In genomic region chr7:71539615-71540014, GRCh38 we compare ENCODE assay signal across 36 cellular contexts.
"Had no signal": no experiment of that assay in that cellular context is flagged by ENCODE, and none has a peak within 500 bp of the region (broad histone marks: within the 10 kb centered on the region; RNA-seq: fewer than 3 reads in every experiment).

No MANE protein-coding gene starts in this region.

- H3K27ac Mint-ChIP-seq: activated naive CD4-positive, alpha-beta T cell treated with anti-CD3 and anti-CD28 coated beads for 36 hours; activated naive CD4-positive, alpha-beta T cell treated with anti-CD3 and anti-CD28 coated beads, Interleukin-2, amount 10 ng/mL, durations not matched to agents 7 days and 5 days; activated naive CD4-positive, alpha-beta T cell treated with anti-CD3 and anti-CD28 coated beads, Interleukin-2, amount 50 U/mL, for 24 hours; activated naive CD4-positive, alpha-beta T cell treated with anti-CD3 and anti-CD28 coated beads, Interleukin-2, amount 50 U/mL, for 72 hours; activated naive CD8-positive, alpha-beta T cell; activated naive CD8-positive, alpha-beta T cell treated with anti-CD3 and anti-CD28 coated beads for 36 hours; activated naive CD8-positive, alpha-beta T cell treated with anti-CD3 and anti-CD28 coated beads, Interleukin-2, amount 10 ng/mL, durations not matched to agents 7 days and 5 days; activated T-cell treated with anti-CD3 and anti-CD28 coated beads, Interleukin-2, amount 50 U/mL, for 24 hours; activated T-cell treated with anti-CD3 and anti-CD28 coated beads, Interleukin-2, amount 50 U/mL, for 72 hours; activated T-helper 1 cell treated with anti-CD3 and anti-CD28 coated beads, Interleukin-12 subunit alpha, Interleukin-12 subunit beta, Interleukin-2, Interleukin-4 antibody, amounts not matched to agents 30 ng/mL and 10 ng/mL and 1 ng/mL, durations not matched to agents 14 hours and 24 hours and 36 hours; activated T-helper 17 cell treated with anti-CD3 and anti-CD28 coated beads, Interleukin-2, amount 50 U/mL, for 72 hours; activated T-helper 2 cell treated with anti-CD3 and anti-CD28 coated beads, Interferon-gamma antibody, Interleukin-2, Interleukin-4, amounts not matched to agents 10 μg/mL and 5 μg/mL and 100 μg/mL, durations not matched to agents 14 hours and 24 hours and 36 hours; brain had no signal

- H3K36me3 Mint-ChIP-seq: activated naive CD4-positive, alpha-beta T cell treated with anti-CD3 and anti-CD28 coated beads, Interleukin-2, amount 10 ng/mL, durations not matched to agents 7 days and 5 days; activated naive CD4-positive, alpha-beta T cell treated with anti-CD3 and anti-CD28 coated beads, Interleukin-2, amount 50 U/mL, for 24 hours; activated naive CD4-positive, alpha-beta T cell treated with anti-CD3 and anti-CD28 coated beads, Interleukin-2, amount 50 U/mL, for 72 hours; activated naive CD8-positive, alpha-beta T cell; activated naive CD8-positive, alpha-beta T cell treated with anti-CD3 and anti-CD28 coated beads for 36 hours; activated naive CD8-positive, alpha-beta T cell treated with anti-CD3 and anti-CD28 coated beads, Interleukin-2, amount 10 ng/mL, durations not matched to agents 7 days and 5 days had no signal

- H3K4me3 Mint-ChIP-seq: activated naive CD4-positive, alpha-beta T cell treated with anti-CD3 and anti-CD28 coated beads for 36 hours; activated naive CD4-positive, alpha-beta T cell treated with anti-CD3 and anti-CD28 coated beads, Interleukin-2, amount 10 ng/mL, durations not matched to agents 7 days and 5 days; activated naive CD4-positive, alpha-beta T cell treated with anti-CD3 and anti-CD28 coated beads, Interleukin-2, amount 50 U/mL, for 24 hours; activated naive CD8-positive, alpha-beta T cell; activated naive CD8-positive, alpha-beta T cell treated with anti-CD3 and anti-CD28 coated beads for 36 hours; activated naive CD8-positive, alpha-beta T cell treated with anti-CD3 and anti-CD28 coated beads, Interleukin-2, amount 10 ng/mL, durations not matched to agents 7 days and 5 days; activated T-cell treated with anti-CD3 and anti-CD28 coated beads, Interleukin-2, amount 50 U/mL, for 24 hours; activated T-cell treated with anti-CD3 and anti-CD28 coated beads, Interleukin-2, amount 50 U/mL, for 4 hours; activated T-cell treated with anti-CD3 and anti-CD28 coated beads, Interleukin-2, amount 50 U/mL, for 72 hours; activated T-helper 1 cell treated with anti-CD3 and anti-CD28 coated beads, Interleukin-12 subunit alpha, Interleukin-12 subunit beta, Interleukin-2, Interleukin-4 antibody, amounts not matched to agents 30 ng/mL and 10 ng/mL and 1 ng/mL, durations not matched to agents 14 hours and 24 hours and 36 hours; activated T-helper 17 cell treated with anti-CD3 and anti-CD28 coated beads, Interleukin-2, amount 50 U/mL, for 72 hours; brain; central memory CD8-positive, alpha-beta T cell had no signal

- H3K4me1 Mint-ChIP-seq: activated naive CD4-positive, alpha-beta T cell treated with anti-CD3 and anti-CD28 coated beads, Interleukin-2, amount 10 ng/mL, durations not matched to agents 7 days and 5 days; activated naive CD4-positive, alpha-beta T cell treated with anti-CD3 and anti-CD28 coated beads, Interleukin-2, amount 50 U/mL, for 24 hours; activated naive CD8-positive, alpha-beta T cell treated with anti-CD3 and anti-CD28 coated beads for 36 hours; activated naive CD8-positive, alpha-beta T cell treated with anti-CD3 and anti-CD28 coated beads, Interleukin-2, amount 10 ng/mL, durations not matched to agents 7 days and 5 days; activated T-helper 17 cell treated with anti-CD3 and anti-CD28 coated beads, Interleukin-2, amount 50 U/mL, for 72 hours; central memory CD8-positive, alpha-beta T cell had no signal

- DNase-seq: activated effector memory CD4-positive, alpha-beta T cell treated with anti-CD3 and anti-CD28 coated beads, Interleukin-2, amount 50 U/mL, for 16 hours; activated effector memory CD4-positive, alpha-beta T cell treated with Interleukin-2 at 50 U/mL for 16 hours; activated gamma-delta T cell; activated gamma-delta T cell treated with Interleukin-2 at 50 U/mL for 16 hours; activated naive CD4-positive, alpha-beta T cell; activated naive CD4-positive, alpha-beta T cell treated with anti-CD3 and anti-CD28 coated beads for 36 hours; activated naive CD4-positive, alpha-beta T cell treated with anti-CD3 and anti-CD28 coated beads, Interleukin-2, amount 10 ng/mL, durations not matched to agents 7 days and 5 days; activated naive CD4-positive, alpha-beta T cell treated with anti-CD3 and anti-CD28 coated beads, Interleukin-2, amount 50 U/mL, for 16 hours; activated naive CD4-positive, alpha-beta T cell treated with Interleukin-2 at 50 U/mL for 16 hours; activated naive CD8-positive, alpha-beta T cell treated with anti-CD3 and anti-CD28 coated beads for 36 hours; activated naive CD8-positive, alpha-beta T cell treated with anti-CD3 and anti-CD28 coated beads, Interleukin-2, amount 10 ng/mL, durations not matched to agents 7 days and 5 days; activated T-cell treated with anti-CD3 and anti-CD28 coated beads, Interleukin-2, amount 50 U/mL, for 1 hour; activated T-cell treated with anti-CD3 and anti-CD28 coated beads, Interleukin-2, amount 50 U/mL, for 24 hours; activated T-cell treated with anti-CD3 and anti-CD28 coated beads, Interleukin-2, amount 50 U/mL, for 4 hours; activated T-cell treated with anti-CD3 and anti-CD28 coated beads, Interleukin-2, amount 50 U/mL, for 48 hours; activated T-cell treated with anti-CD3 and anti-CD28 coated beads, Interleukin-2, amount 50 U/mL, for 72 hours; adrenal gland; amniotic stem cell; body of pancreas; brain microvascular endothelial cell; caudate nucleus; central memory CD4-positive, alpha-beta T cell; cerebellar nuclear complex had no signal

- H3K4me3 ChIP-seq: adrenal gland, ascending aorta, body of pancreas, breast epithelium, cardiac muscle cell had no signal

- ATAC-seq: activated naive CD4-positive, alpha-beta T cell treated with anti-CD3 and anti-CD28 coated beads, Interleukin-2, amount 50 U/mL, for 72 hours; activated T-cell treated with anti-CD3 and anti-CD28 coated beads, Interleukin-2, amount 50 U/mL, for 4 hours; activated T-cell treated with anti-CD3 and anti-CD28 coated beads, Interleukin-2, amount 50 U/mL, for 72 hours; activated T-helper 17 cell treated with anti-CD3 and anti-CD28 coated beads, Interleukin-2, amount 50 U/mL, for 72 hours; body of pancreas had no signal

- H3K36me3 ChIP-seq: adrenal gland, ascending aorta, brain microvascular endothelial cell, breast epithelium, cardiac muscle cell had no signal

- H3K4me1 ChIP-seq: adrenal gland, ascending aorta, body of pancreas, breast epithelium had no signal

- H3K9me3 ChIP-seq: adrenal gland, ascending aorta, body of pancreas, breast epithelium had no signal

- H3K27ac ChIP-seq: adrenal gland, ascending aorta, body of pancreas, brain microvascular endothelial cell, breast epithelium, cardiac muscle cell had no signal

- FAIRE-seq: astrocyte, bronchial epithelial cell had no signal

- H3K9me3 Mint-ChIP-seq: brain had no signal

- H3K27me3 Mint-ChIP-seq: activated naive CD4-positive, alpha-beta T cell treated with anti-CD3 and anti-CD28 coated beads, Interleukin-2, amount 10 ng/mL, durations not matched to agents 7 days and 5 days; activated naive CD4-positive, alpha-beta T cell treated with anti-CD3 and anti-CD28 coated beads, Interleukin-2, amount 50 U/mL, for 24 hours; activated naive CD8-positive, alpha-beta T cell; activated naive CD8-positive, alpha-beta T cell treated with anti-CD3 and anti-CD28 coated beads for 36 hours; activated naive CD8-positive, alpha-beta T cell treated with anti-CD3 and anti-CD28 coated beads, Interleukin-2, amount 10 ng/mL, durations not matched to agents 7 days and 5 days; activated T-cell treated with anti-CD3 and anti-CD28 coated beads, Interleukin-2, amount 50 U/mL, for 24 hours; activated T-helper 17 cell treated with anti-CD3 and anti-CD28 coated beads, Interleukin-2, amount 50 U/mL, for 72 hours; brain; central memory CD8-positive, alpha-beta T cell had no signal

- H3K27me3 ChIP-seq: adrenal gland, ascending aorta, body of pancreas, brain microvascular endothelial cell, breast epithelium had no signal
